Comparison of ENCODE assay signal across 9 cellular contexts in the genomic region with DNA sequence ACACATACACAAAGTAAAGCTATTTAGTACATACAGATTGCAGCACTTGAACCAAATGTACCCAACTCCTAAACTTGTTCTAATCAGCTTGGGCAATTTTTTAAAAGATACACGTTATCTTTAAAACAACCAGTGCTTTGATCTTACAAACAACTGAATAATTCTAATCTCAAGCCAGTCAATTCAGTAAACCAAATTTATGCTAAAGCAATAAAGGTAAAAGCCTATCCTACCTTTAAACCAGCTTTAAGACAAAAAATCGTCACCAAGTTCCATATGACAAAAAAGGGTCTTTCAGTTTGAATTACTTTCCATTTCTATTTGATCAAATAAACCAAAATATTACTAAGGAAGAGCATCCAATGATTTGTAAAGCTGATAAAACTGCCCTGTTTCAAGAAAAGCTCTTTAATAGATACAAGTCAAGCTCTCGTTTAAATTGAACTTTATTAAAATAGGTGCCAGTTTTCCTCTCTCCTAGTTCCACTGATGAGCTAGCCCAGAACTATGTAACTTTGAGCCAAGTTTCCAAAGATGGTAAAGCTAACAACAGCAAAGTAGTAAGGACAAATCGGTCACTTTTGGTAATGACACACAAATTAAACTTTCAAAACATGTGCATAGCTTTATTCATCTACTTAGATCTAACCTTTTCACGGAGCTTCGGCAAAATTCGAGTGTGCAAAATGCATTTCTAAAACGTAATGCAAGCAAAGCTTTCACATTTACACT. TPM values are rescaled to one million over a fixed set of nuclear protein-coding genes. Genes with fewer than 3 reads are reported as not detected.
A peak's percentile ranks its signal among the peaks of the same experiment; 100 is the strongest.
DNase-seq lines count a peak whose midpoint lies in the region; ATAC-seq and TF ChIP-seq lines count a peak whose summit lies in the region.
"Had no signal": no experiment of that assay in that cellular context is flagged by ENCODE, and none has a peak within 500 bp of the region (broad histone marks: within the 10 kb centered on the region; RNA-seq: fewer than 3 reads in every experiment).

No MANE protein-coding gene starts in this region.

- no peaks in the 10 kb centered on the region for H3K9me3 Mint-ChIP-seq in chondrocyte (ENCODE audit: low read depth)

- no peaks in the 10 kb centered on the region for H3K27me3 Mint-ChIP-seq in chondrocyte (ENCODE audit: low read depth)

- no peak overlapping the region for H3K9ac ChIP-seq in muscle layer of colon (ENCODE audit: low read length)

- ATAC-seq in GM18505 (IDR thresholded peaks at IDR 0.05; ENCODE audit: unreplicated experiment) = no peak
- ATAC-seq in GM21723 (IDR thresholded peaks at IDR 0.05; ENCODE audit: unreplicated experiment) = no peak

- H3K27ac ChIP-seq in muscle layer of colon (ENCODE audit: low read depth, low read length) = peak overlapping the region; percentile 70

- in situ Hi-C loops in ACHN (cut with HindIII; ENCODE audit: low pct_ligation_motif_present, low pct_unique_long_range_greater_than_20kb, low sequenced_read_pairs) = no loop called here

- TF ChIP-seq POLR2A in GM18505 (IDR thresholded peaks at IDR 0.05; ENCODE audit: borderline replicate concordance, extremely low read depth, insufficient read depth, insufficient read length) = no peak

- H3K4me3 Mint-ChIP-seq in chondrocyte (ENCODE audit: unreplicated experiment) = peak overlapping the region; percentile 37

- DNase-seq in A172 (ENCODE audit: low spot score) = peak; percentile 40
- peak; percentile 68 for DNase-seq in HCEC 1CT
- no peak for DNase-seq in chondrocyte (ENCODE audit: low spot score)
- no peak for DNase-seq in ACHN
- no peak for DNase-seq in NCI-H1417 (lab: John Stamatoyannopoulos, UW)
- DNase-seq: upper lobe of left lung had no signal

- H3K4me1 Mint-ChIP-seq in chondrocyte (ENCODE audit: low read depth) = peaks cover 45% of the 10 kb centered on the region

- peaks cover 35% of the 10 kb centered on the region for H3K4me1 ChIP-seq in muscle layer of colon (ENCODE audit: insufficient read depth, low read length)

- H3K27me3 ChIP-seq in muscle layer of colon (ENCODE audit: control insufficient read depth in 1 of 2, insufficient read depth in 2 of 2, low read length in 2 of 2) = no peaks in the 10 kb centered on the region
- H3K27me3 ChIP-seq: upper lobe of left lung had no signal

- H3K36me3 ChIP-seq in muscle layer of colon (ENCODE audit: insufficient read depth, low read length) = peaks cover 26% of the 10 kb centered on the region

- peak overlapping the region; percentile 85 for H3K27ac Mint-ChIP-seq in chondrocyte (ENCODE audit: unreplicated experiment)

- H3K9me3 ChIP-seq in muscle layer of colon (ENCODE audit: low read length) = no peaks in the 10 kb centered on the region
- H3K9me3 ChIP-seq: upper lobe of left lung had no signal

- peaks cover 11% of the 10 kb centered on the region for H3K36me3 Mint-ChIP-seq in chondrocyte (ENCODE audit: low read depth)

- H3K4me3 ChIP-seq in muscle layer of colon (ENCODE audit: low read depth in 1 of 2, low read length in 2 of 2) = peak overlapping the region in 1 of 2 donors; percentile 43

- no peak for TF ChIP-seq CTCF in chondrocyte (IDR thresholded peaks at IDR 0.05)

RNA-seq across cellular contexts. Expression of a gene that starts 10.2 kb away (rescaled TPM):
- not detected in 2 replicates for total RNA-seq in A172 (2014; rRNA removed; shearing (Covaris generic))
- total RNA-seq in chondrocyte = not detected in 3 replicates
- total RNA-seq: upper lobe of left lung had no signal

RNA-seq across cellular contexts. Expression of a gene that starts 37.0 kb away (rescaled TPM):
- 55.7 and 59.3 TPM in 2 replicates for total RNA-seq in A172 (2014; rRNA removed; shearing (Covaris generic))
- total RNA-seq in chondrocyte = 50.3 to 60.1 TPM (median 53.7 TPM) in 3 replicates

Comparison
In these comparisons a context has a peak if more than half of its experiments do, and no peak if none do; other contexts are left out.
1. DNase-seq: peak in A172 (single experiment) and HCEC 1CT (single experiment); none in chondrocyte (single experiment), ACHN (single experiment) and NCI-H1417 (0 of 3).